ENCODE assay signal across 20 cellular contexts in the genomic region with DNA sequence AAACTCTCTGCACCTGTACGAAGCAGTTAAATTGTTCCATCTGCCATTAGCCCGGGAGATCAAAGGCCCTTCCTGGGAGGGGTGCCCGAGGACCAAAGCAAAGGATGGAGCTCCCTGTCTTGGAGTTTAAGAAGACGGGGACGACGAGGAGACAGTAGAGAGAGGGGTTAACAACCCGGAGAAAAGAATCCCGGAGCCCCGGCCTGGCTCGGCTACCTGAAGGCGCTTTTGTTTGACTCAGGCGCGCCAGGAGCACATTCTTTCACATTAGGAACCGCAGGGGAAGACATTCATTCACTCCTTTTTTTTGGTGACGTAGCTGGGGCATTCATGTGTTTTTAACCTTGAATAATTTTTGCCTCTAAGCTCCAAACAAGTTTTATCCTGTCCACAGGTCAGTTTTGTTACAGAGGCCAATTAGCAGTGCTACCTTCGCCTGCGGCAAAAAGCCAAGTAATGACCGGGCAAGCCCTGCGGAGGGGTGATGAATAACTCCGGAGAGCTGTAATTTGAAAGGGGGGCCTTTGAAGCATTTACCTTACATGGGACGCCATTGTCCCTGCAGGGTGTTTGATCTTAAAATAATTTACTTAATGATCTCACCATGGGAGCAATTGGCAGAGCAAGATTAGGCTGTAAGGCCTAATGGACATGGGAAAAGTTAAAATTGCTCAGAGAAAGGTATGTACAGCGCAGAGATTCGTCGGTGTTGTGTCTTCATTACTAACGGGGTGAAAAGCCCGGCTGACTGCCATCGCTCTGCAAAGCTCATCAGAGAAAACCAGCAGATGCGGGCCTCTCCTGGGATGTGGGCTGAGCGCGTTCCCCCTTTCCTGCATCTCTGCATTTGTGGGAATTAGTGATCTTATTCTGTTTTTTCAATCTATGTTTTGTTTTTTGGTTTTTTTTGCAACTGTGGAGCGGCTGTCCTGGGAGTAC.
DNase-seq lines count a peak whose midpoint lies in the region; ATAC-seq and TF ChIP-seq lines count a peak whose summit lies in the region.
"Had no signal": no experiment of that assay in that cellular context is flagged by ENCODE, and none has a peak within 500 bp of the region (broad histone marks: within the 10 kb centered on the region; RNA-seq: fewer than 3 reads in every experiment).

No MANE protein-coding gene starts in this region.

- H3K36me3 ChIP-seq in HUES64 (ENCODE audit: insufficient read depth, low read length) (no peaks in the 10 kb centered on the region), iPS-15b (ENCODE audit: control insufficient read depth, insufficient read depth, low read length) (no peaks in the 10 kb centered on the region), neuronal stem cell (replicated peaks in 1 of 2; ENCODE audit: control insufficient read depth in 2 of 2, insufficient read depth in 2 of 2, low read length in 2 of 2) (no peaks in the 10 kb centered on the region), esophagus squamous epithelium (no peaks in the 10 kb centered on the region), mucosa of descending colon (ENCODE audit: low read depth) (no peaks in the 10 kb centered on the region)
- H3K36me3 ChIP-seq: gastrocnemius medialis, MG63, tibial nerve had no signal

- H3K36me3 Mint-ChIP-seq in WTC11 = peaks cover 7% of the 10 kb centered on the region
- H3K36me3 Mint-ChIP-seq: stimulated activated memory B cell treated with anti-CD40 and anti-IgM and Interleukin-4, amounts not matched to agents 10 μg/mL and 1 μg/mL and 100 μg/mL, for 72 hours had no signal

- no peak overlapping the region for H2AFZ ChIP-seq in neuronal stem cell (ENCODE audit: low read length)

- no peak overlapping the region for H2AK5ac ChIP-seq in neuronal stem cell (ENCODE audit: low read depth, low read length)

- peak overlapping the region; percentile 97 for H3K27ac Mint-ChIP-seq in WTC11
- H3K27ac Mint-ChIP-seq: activated B cell treated with CpG ODN at 0.5 μM for 24 hours; activated T-helper 2 cell treated with anti-CD3 and anti-CD28 coated beads, Interferon-gamma antibody, Interleukin-2, Interleukin-4, amounts not matched to agents 10 μg/mL and 5 μg/mL and 100 μg/mL, durations not matched to agents 14 hours and 24 hours and 36 hours; B cell; stimulated activated memory B cell treated with anti-CD40 and anti-IgM and Interleukin-4, amounts not matched to agents 10 μg/mL and 1 μg/mL and 100 μg/mL, for 72 hours; T-helper 17 cell had no signal

- H3K9me3 ChIP-seq in HUES64 (ENCODE audit: insufficient read depth, low read depth, low read length) (no peaks in the 10 kb centered on the region), iPS-15b (ENCODE audit: control insufficient read depth, insufficient read depth, low read length) (no peaks in the 10 kb centered on the region), neuronal stem cell (replicated peaks in 1 of 2; ENCODE audit: control insufficient read depth in 2 of 2, insufficient read depth in 1 of 2, low read depth in 1 of 2, low read length in 2 of 2) (no peaks in the 10 kb centered on the region), esophagus squamous epithelium (no peaks in the 10 kb centered on the region), mucosa of descending colon (no peaks in the 10 kb centered on the region)
- H3K9me3 ChIP-seq: gastrocnemius medialis, MG63, tibial nerve had no signal

- peak overlapping the region; percentile 58 for H3K18ac ChIP-seq in neuronal stem cell (ENCODE audit: low read length)

- no peaks in the 10 kb centered on the region for H3K79me1 ChIP-seq in neuronal stem cell (ENCODE audit: low read depth, low read length)

- H3K9ac ChIP-seq in HUES64 (ENCODE audit: low read depth, low read length) (peak overlapping the region; percentile 74), iPS-15b (ENCODE audit: low read depth, low read length) (peak overlapping the region; percentile 56), neuronal stem cell (ENCODE audit: low read depth, low read length, poor library complexity) (no peak overlapping the region)

- peak overlapping the region; percentile 47 for H3K4me2 ChIP-seq in neuronal stem cell (ENCODE audit: insufficient read depth, low read length, poor library complexity, severe bottlenecking)

- H2BK12ac ChIP-seq in neuronal stem cell (ENCODE audit: low read length) = no peak overlapping the region

- peaks cover 59% of the 10 kb centered on the region for H3K4me1 Mint-ChIP-seq in WTC11
- H3K4me1 Mint-ChIP-seq: activated B cell treated with CpG ODN at 0.5 μM for 24 hours had no signal

- no peak for TF ChIP-seq POLR2A in esophagus squamous epithelium (IDR thresholded peaks at IDR 0.05)

- H2BK120ac ChIP-seq in neuronal stem cell (ENCODE audit: low read depth, low read length) = no peak overlapping the region

- POLR2A ChIA-PET in WTC11 (lab: Charles Lee) = interaction anchor here (0.6 to 0.9 kb wide), 2 partner anchors 15 to 23 kb away, joined by 3 to 4 read pairs; no protein-coding TSS in a partner anchor

- H3K23ac ChIP-seq in neuronal stem cell (ENCODE audit: low read depth, low read length, poor library complexity) = no peak overlapping the region

- ATAC-seq in WTC11 (peak; percentile 93), GM19324 (IDR thresholded peaks at IDR 0.05; ENCODE audit: low FRiP score, unreplicated experiment) (no peak), GM18867 (IDR thresholded peaks at IDR 0.05; ENCODE audit: unreplicated experiment) (no peak), mucosa of descending colon (no peak)
- ATAC-seq: gastrocnemius medialis; HCT116; stimulated activated memory B cell treated with anti-CD40 and anti-IgM and Interleukin-4, amounts not matched to agents 10 μg/mL and 1 μg/mL and 100 μg/mL, for 72 hours; T-helper 17 cell had no signal

- H3K4me1 ChIP-seq in HUES64 (ENCODE audit: insufficient read depth, low read length) (peaks cover 50% of the 10 kb centered on the region), iPS-15b (ENCODE audit: control insufficient read depth, insufficient read depth, low read length) (peaks cover 14% of the 10 kb centered on the region), neuronal stem cell (ENCODE audit: control insufficient read depth in 2 of 2, insufficient read depth in 1 of 2, low read depth in 1 of 2, low read length in 2 of 2) (peaks cover 10 to 11% of the 10 kb centered on the region in 2 donors), esophagus squamous epithelium (peaks cover 0 to 10% (median 0%) of the 10 kb centered on the region in 3 donors), mucosa of descending colon (ENCODE audit: low read depth) (no peaks in the 10 kb centered on the region)
- H3K4me1 ChIP-seq: gastrocnemius medialis had no signal

- no peak for TF ChIP-seq CTCF in WTC11 (IDR thresholded peaks at IDR 0.05)
- no peak for TF ChIP-seq CTCF in esophagus squamous epithelium (IDR thresholded peaks at IDR 0.05)
- no peak for TF ChIP-seq CTCF in mucosa of descending colon (IDR thresholded peaks at IDR 0.05)

- H4K91ac ChIP-seq in neuronal stem cell (ENCODE audit: low read depth, low read length, poor library complexity) = no peak overlapping the region

- no peak overlapping the region for H3K14ac ChIP-seq in neuronal stem cell (ENCODE audit: low read length)

- DNase-seq in WTC11 (ENCODE audit: low spot score) (peak; percentile 83), neuronal stem cell (ENCODE audit: low spot score) (peak; percentile 86), esophagus squamous epithelium (lab: John Stamatoyannopoulos, UW) (no peak), mucosa of descending colon (no peak)
- DNase-seq: activated B cell treated with CpG ODN at 0.5 μM for 24 hours; anterior cingulate cortex; gastrocnemius medialis; MG63; NCI-H2107; stimulated activated CD4-positive, alpha-beta T cell treated with anti-CD3 and anti-CD28 coated beads, Interleukin-12 subunit alpha, Interleukin-12 subunit beta, amount 100 ng/mL, for 4 hours; T-helper 17 cell had no signal

- intact Hi-C loops in esophagus squamous epithelium (cut with DNase I) (no loop called here), mucosa of descending colon (cut with DNase I, micrococcal nuclease) (no loop called here)

- peaks cover 9% of the 10 kb centered on the region for H3K9me3 Mint-ChIP-seq in WTC11
- H3K9me3 Mint-ChIP-seq: activated T-helper 2 cell treated with anti-CD3 and anti-CD28 coated beads, Interferon-gamma antibody, Interleukin-2, Interleukin-4, amounts not matched to agents 10 μg/mL and 5 μg/mL and 100 μg/mL, durations not matched to agents 14 hours and 24 hours and 36 hours had no signal

- peaks cover 26% of the 10 kb centered on the region for H3K27me3 Mint-ChIP-seq in WTC11 (ENCODE audit: low read depth)

- peak overlapping the region; percentile 45 for H2BK5ac ChIP-seq in neuronal stem cell (ENCODE audit: low read length)

- H3K27ac ChIP-seq in HUES64 (ENCODE audit: low read depth, low read length) (peak overlapping the region; percentile 91), neuronal stem cell (replicated peaks; ENCODE audit: low read length) (peak overlapping the region; percentile 89), esophagus squamous epithelium (no peak overlapping the region)
- H3K27ac ChIP-seq: gastrocnemius medialis, tibial nerve had no signal

- H3K4me3 Mint-ChIP-seq in WTC11 = peak overlapping the region; percentile 71
- H3K4me3 Mint-ChIP-seq: activated B cell treated with CpG ODN at 0.5 μM for 24 hours; B cell; stimulated activated memory B cell treated with anti-CD40 and anti-IgM and Interleukin-4, amounts not matched to agents 10 μg/mL and 1 μg/mL and 100 μg/mL, for 72 hours; T-helper 17 cell had no signal

- H2BK15ac ChIP-seq in neuronal stem cell (ENCODE audit: low read length) = no peak overlapping the region

- no peak overlapping the region for H3K4ac ChIP-seq in neuronal stem cell (ENCODE audit: low read length)

- H4K8ac ChIP-seq in neuronal stem cell (ENCODE audit: low read depth, low read length) = no peak overlapping the region

- CTCF ChIA-PET in WTC11 (lab: Charles Lee) = interaction anchor here (0.8 to 2.1 kb wide), 8 partner anchors 23 to 602 kb away, joined by 3 to 18 read pairs (median 4); no protein-coding TSS in a partner anchor

- 3% methylated on average over 31 of the region's 31 CpGs for WGBS in HUES64
- WGBS in neuronal stem cell (ENCODE audit: extremely low coverage in 2 of 2, insufficient read length in 2 of 2, insufficient replicate concordance in 1 of 2), 2 donors = no CpG with 5 or more reads among the region's 31 CpGs
- WGBS in esophagus squamous epithelium, 2 donors = 31 to 33% methylated on average over 28 to 30 of the region's 31 CpGs

- H3K27me3 ChIP-seq in HUES64 (ENCODE audit: insufficient read depth, low read length) (peaks cover 32% of the 10 kb centered on the region; the same call in 1 of the 2 replicates), iPS-15b (ENCODE audit: control insufficient read depth, insufficient read depth, low read length) (peaks cover 18% of the 10 kb centered on the region), neuronal stem cell (ENCODE audit: control insufficient read depth in 3 of 3, insufficient read depth in 3 of 3, low read depth in 1 of 3, low read length in 3 of 3) (peaks cover 0 to 79% (median 0%) of the 10 kb centered on the region in 3 experiments), esophagus squamous epithelium (peaks cover 0 to 36% (median 0%) of the 10 kb centered on the region in 4 donors)
- H3K27me3 ChIP-seq: MG63 had no signal

- H3K4me3 ChIP-seq in HUES64 (ENCODE audit: low read length) = peak overlapping the region; percentile 60
- peak overlapping the region; percentile 73 for H3K4me3 ChIP-seq in iPS-15b (ENCODE audit: low read depth, low read length)
- H3K4me3 ChIP-seq in neuronal stem cell (ENCODE audit: low read length in 2 of 2) = peak overlapping the region in 1 of 2 donors; percentile 0
- H3K4me3 ChIP-seq in esophagus squamous epithelium = no peak overlapping the region
- H3K4me3 ChIP-seq in mucosa of descending colon = no peak overlapping the region
- H3K4me3 ChIP-seq: gastrocnemius medialis, MG63, tibial nerve had no signal

Comparison
In these comparisons a context has a peak if more than half of its experiments do, and no peak if none do; other contexts are left out.
1. H3K27ac ChIP-seq: peak in HUES64 (single experiment) and neuronal stem cell (single experiment); none in esophagus squamous epithelium (0 of 4).
2. H3K4me3 ChIP-seq: peak in HUES64 (single experiment) and iPS-15b (single experiment); none in esophagus squamous epithelium (0 of 4) and mucosa of descending colon (single experiment).
3. DNase-seq: peak in WTC11 (single experiment) and neuronal stem cell (single experiment); none in esophagus squamous epithelium (single experiment) and mucosa of descending colon (0 of 3).